8 cellular contexts compared by ENCODE assay signal in the genomic region with DNA sequence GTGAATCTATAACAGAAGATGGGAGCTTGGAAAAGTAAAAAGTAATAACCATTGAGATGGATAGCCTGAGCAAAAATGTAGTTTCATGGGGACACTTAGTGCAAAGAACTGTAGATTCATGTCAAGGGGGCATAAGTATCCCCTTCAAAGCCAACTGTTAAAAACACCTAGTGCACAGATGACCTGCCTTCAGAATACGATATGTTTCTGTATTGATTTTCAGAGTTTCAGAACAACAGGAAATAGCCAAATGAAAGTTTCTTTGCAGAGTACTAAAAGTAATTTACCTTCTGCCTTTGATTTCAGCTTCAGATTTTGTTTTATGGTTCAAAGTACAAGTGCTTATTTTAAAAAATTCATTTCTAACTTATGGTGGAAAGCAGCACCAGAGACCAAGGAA.
DNase-seq lines count a peak whose midpoint lies in the region; ATAC-seq and TF ChIP-seq lines count a peak whose summit lies in the region.
"Not testable (repeated sequence)": the region's sequence is repeated elsewhere in the genome, so short reads cannot be mapped to it uniquely, and the experiment has no call there.

No MANE protein-coding gene starts in this region.

- not testable (repeated sequence) for TF ChIP-seq CTCF in GM12865 (IDR thresholded peaks at IDR 0.05; ENCODE audit: insufficient read depth, low read depth, low read length, missing control alignments)

- DNase-seq in GM12865 (ENCODE audit: low read depth): peak; percentile 49

- peak; percentile 72 for ATAC-seq in GM18867 (IDR thresholded peaks at IDR 0.05; ENCODE audit: unreplicated experiment)
- peak; percentile 53 for ATAC-seq in GM19351 (IDR thresholded peaks at IDR 0.05; ENCODE audit: unreplicated experiment)
- peak; percentile 51 for ATAC-seq in GM21423 (IDR thresholded peaks at IDR 0.05; ENCODE audit: unreplicated experiment)
- peak; percentile 53 for ATAC-seq in HG02571 (IDR thresholded peaks at IDR 0.05; ENCODE audit: unreplicated experiment)
- ATAC-seq in HG02981 (IDR thresholded peaks at IDR 0.05; ENCODE audit: unreplicated experiment): peak; percentile 59
- peak; percentile 52 for ATAC-seq in HG03280 (IDR thresholded peaks at IDR 0.05; ENCODE audit: unreplicated experiment)
- ATAC-seq in HG03575 (IDR thresholded peaks at IDR 0.05; ENCODE audit: extremely low read depth, insufficient number of reproducible peaks, low FRiP score, unreplicated experiment): peak; percentile 28

- peak overlapping the region; percentile 26 for H3K4me3 ChIP-seq in GM12865 (ENCODE audit: low read depth, low read length)

Comparison
In these comparisons a context has a peak if more than half of its experiments do, and no peak if none do; other contexts are left out.
1. Peak in every context shown above with its lines: DNase-seq, ATAC-seq and H3K4me3 ChIP-seq.